Comparison of ENCODE assay signal across 23 cellular contexts in the genomic region with DNA sequence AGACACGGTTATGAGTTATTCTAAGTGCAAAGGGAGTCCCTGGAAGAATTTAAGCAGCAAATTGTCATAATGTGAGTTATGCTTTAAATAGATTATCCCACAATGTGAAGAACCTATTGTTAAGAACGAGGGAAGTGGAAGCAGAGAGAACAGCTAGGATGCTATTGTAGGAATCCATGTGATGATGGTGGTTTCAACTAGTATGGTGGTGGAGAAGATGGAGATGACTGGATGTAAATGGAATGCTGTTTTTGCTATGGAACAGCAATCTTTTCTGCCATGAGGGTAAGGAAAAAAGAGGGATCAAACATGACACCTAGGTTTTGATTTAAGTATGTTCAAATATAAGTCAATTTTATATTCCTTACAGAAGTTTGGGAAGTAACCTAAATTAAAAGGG.
"Had no signal": no experiment of that assay in that cellular context is flagged by ENCODE, and none has a peak within 500 bp of the region (broad histone marks: within the 10 kb centered on the region; RNA-seq: fewer than 3 reads in every experiment).

No MANE protein-coding gene starts in this region.

- H3K9me3 ChIP-seq: colonic mucosa, esophagus muscularis mucosa, esophagus squamous epithelium, gastrocnemius medialis, gastroesophageal sphincter, heart left ventricle, heart right ventricle had no signal

- ATAC-seq: effector memory CD8-positive, alpha-beta T cell; esophagus mucosa; foreskin keratinocyte; gastrocnemius medialis; gastroesophageal sphincter; heart left ventricle; heart right ventricle had no signal

- DNase-seq: colonic mucosa; cortex of kidney; dermis blood vessel endothelial cell; dorsolateral prefrontal cortex; effector CD4-positive, alpha-beta T cell; effector CD8-positive, alpha-beta T cell; effector memory CD4-positive, alpha-beta T cell; effector memory CD8-positive, alpha-beta T cell; endodermal cell; erythroblast; esophagus squamous epithelium; foreskin fibroblast; foreskin keratinocyte; gastrocnemius medialis; glutamatergic neuron; head of caudate nucleus; heart left ventricle; heart right ventricle had no signal

- H3K27me3 ChIP-seq: colonic mucosa, dorsolateral prefrontal cortex, esophagus muscularis mucosa, esophagus squamous epithelium, foreskin keratinocyte, gastrocnemius medialis, gastroesophageal sphincter, heart left ventricle, heart right ventricle had no signal

- H3K27ac ChIP-seq: colonic mucosa, coronary artery, dorsolateral prefrontal cortex, epithelial cell of prostate, esophagus muscularis mucosa, esophagus squamous epithelium, foreskin keratinocyte, gastrocnemius medialis, gastroesophageal sphincter, heart left ventricle, heart right ventricle had no signal

- H3K36me3 ChIP-seq: colonic mucosa, esophagus muscularis mucosa, esophagus squamous epithelium, gastrocnemius medialis, gastroesophageal sphincter, heart left ventricle, heart right ventricle had no signal

- H3K4me3 ChIP-seq: colonic mucosa, coronary artery, dorsolateral prefrontal cortex, esophagus muscularis mucosa, esophagus squamous epithelium, gastrocnemius medialis, gastroesophageal sphincter, heart left ventricle, heart right ventricle had no signal

- H3K4me1 ChIP-seq: colonic mucosa, esophagus muscularis mucosa, esophagus squamous epithelium, foreskin keratinocyte, gastrocnemius medialis, gastroesophageal sphincter, heart left ventricle, heart right ventricle had no signal
